In genomic region chr9:130051855-130052254, GRCh38 we compare ENCODE assay signal across 12 cellular contexts. TPM values are rescaled to one million over a fixed set of nuclear protein-coding genes. Genes with fewer than 3 reads are reported as not detected.
A peak's percentile ranks its signal among the peaks of the same experiment; 100 is the strongest.
DNase-seq lines count a peak whose midpoint lies in the region; ATAC-seq and TF ChIP-seq lines count a peak whose summit lies in the region.
"Had no signal": no experiment of that assay in that cellular context is flagged by ENCODE, and none has a peak within 500 bp of the region (broad histone marks: within the 10 kb centered on the region; RNA-seq: fewer than 3 reads in every experiment).

No MANE protein-coding gene starts in this region.

- CTCF ChIA-PET in PC-3 (lab: Charles Lee) = interaction anchor here (0.6 kb wide), 1 partner anchor 79 kb away, joined by 3 read pairs; no protein-coding TSS in a partner anchor

- peak overlapping the region; percentile 55 for H3K4me3 Mint-ChIP-seq in T-helper 1 cell treated with Interleukin-12 subunit alpha and Interleukin-12 subunit beta and Interleukin-4 antibody, amounts not matched to agents 30 μg/mL and 1 μg/mL, for 36 hours

- H3K9ac ChIP-seq in PC-3 (ENCODE audit: low read length) (no peak overlapping the region), smooth muscle cell (ENCODE audit: low read depth) (no peak overlapping the region)

- intact Hi-C loops in PC-3 (cut with micrococcal nuclease) = no loop called here

- H3K4me2 ChIP-seq in PC-3 (ENCODE audit: low read length) = peak overlapping the region; percentile 95
- peak overlapping the region; percentile 94 for H3K4me2 ChIP-seq in smooth muscle cell

- H3K4me3 ChIP-seq in PC-3 (ENCODE audit: low read length) (peak overlapping the region; percentile 95; the same call in 1 of the 2 replicates), smooth muscle cell (no peak overlapping the region)

- H3K27ac Mint-ChIP-seq in T-helper 1 cell treated with Interleukin-12 subunit alpha and Interleukin-12 subunit beta and Interleukin-4 antibody, amounts not matched to agents 30 μg/mL and 1 μg/mL, for 36 hours = peak overlapping the region; percentile 58

- H4K20me1 ChIP-seq in PC-3 (ENCODE audit: low read length) = no peaks in the 10 kb centered on the region
- peaks cover 5% of the 10 kb centered on the region for H4K20me1 ChIP-seq in smooth muscle cell (ENCODE audit: low read depth)

- H3K9me2 ChIP-seq in PC-3 (replicated peaks; ENCODE audit: low read length) = no peaks in the 10 kb centered on the region

- H3K9me3 ChIP-seq in PC-3 (ENCODE audit: low read length) (no peaks in the 10 kb centered on the region), smooth muscle cell (replicated peaks; ENCODE audit: low read depth) (no peaks in the 10 kb centered on the region)

- H3K27me3 Mint-ChIP-seq in T-helper 1 cell treated with Interleukin-12 subunit alpha and Interleukin-12 subunit beta and Interleukin-4 antibody, amounts not matched to agents 30 μg/mL and 1 μg/mL, for 36 hours (ENCODE audit: low read depth) = no peaks in the 10 kb centered on the region

- H3K27ac ChIP-seq in PC-3 (ENCODE audit: low read length) = peak overlapping the region; percentile 49
- H3K27ac ChIP-seq in epithelial cell of prostate = peak overlapping the region; percentile 75
- peak overlapping the region; percentile 88 for H3K27ac ChIP-seq in smooth muscle cell (ENCODE audit: low read depth)

- BruUV-seq in PC-3 (replicated peaks; lab: Mats Ljungman, UMichigan) = no TSS peak

- H3K4me1 Mint-ChIP-seq in T-helper 1 cell treated with Interleukin-12 subunit alpha and Interleukin-12 subunit beta and Interleukin-4 antibody, amounts not matched to agents 30 μg/mL and 1 μg/mL, for 36 hours (ENCODE audit: low read depth) = peaks cover 9% of the 10 kb centered on the region

- H2AFZ ChIP-seq in PC-3 (ENCODE audit: low read length) (no peak overlapping the region), smooth muscle cell (ENCODE audit: low read depth) (no peak overlapping the region)

- peaks cover 48% of the 10 kb centered on the region for H3K79me2 ChIP-seq in PC-3 (ENCODE audit: low read length)
- H3K79me2 ChIP-seq in smooth muscle cell (ENCODE audit: low read depth) = peaks cover 49% of the 10 kb centered on the region

- peaks cover 5% of the 10 kb centered on the region for H3K36me3 Mint-ChIP-seq in T-helper 1 cell treated with Interleukin-12 subunit alpha and Interleukin-12 subunit beta and Interleukin-4 antibody, amounts not matched to agents 30 μg/mL and 1 μg/mL, for 36 hours (ENCODE audit: low read depth)

- peak; percentile 37; the same call in 1 of the 2 replicates for ATAC-seq in PC-3
- no peak for ATAC-seq in HG02623 (IDR thresholded peaks at IDR 0.05; ENCODE audit: unreplicated experiment)
- no peak for ATAC-seq in left lobe of liver

- H3K9me3 Mint-ChIP-seq in T-helper 1 cell treated with Interleukin-12 subunit alpha and Interleukin-12 subunit beta and Interleukin-4 antibody, amounts not matched to agents 30 μg/mL and 1 μg/mL, for 36 hours = no peaks in the 10 kb centered on the region

- TF ChIP-seq CTCF in PC-3 (conservative IDR thresholded peaks at IDR 0.05; ENCODE audit: low read depth, low read length) (no peak), smooth muscle cell (IDR thresholded peaks at IDR 0.05; ENCODE audit: borderline replicate concordance, insufficient read depth, poor library complexity, severe bottlenecking) (no peak)

- no peaks in the 10 kb centered on the region for H3K36me3 ChIP-seq in PC-3 (ENCODE audit: low read depth, low read length)
- H3K36me3 ChIP-seq in smooth muscle cell (ENCODE audit: low read depth) = no peaks in the 10 kb centered on the region

- H3K27me3 ChIP-seq in PC-3 (ENCODE audit: low read length) (no peaks in the 10 kb centered on the region), smooth muscle cell (ENCODE audit: low read depth) (no peaks in the 10 kb centered on the region)

- no peak for DNase-seq in T-helper 1 cell
- DNase-seq in PC-3 = peak; percentile 83
- peak; percentile 60 for DNase-seq in epithelial cell of prostate (ENCODE audit: low read depth, low spot score)
- no peak for DNase-seq in smooth muscle cell (lab: John Stamatoyannopoulos, UW; ENCODE audit: unreplicated experiment)
- DNase-seq in HCEC 1CT = no peak
- no peak for DNase-seq in left lobe of liver (ENCODE audit: low spot score)
- DNase-seq: activated CD8-positive, alpha-beta memory T cell treated with anti-CD3 and anti-CD28 coated beads, Interleukin-2, amount 50 U/mL, for 4 hours; effector CD4-positive, alpha-beta T cell; NCI-H187; SHP77 had no signal

- H3K4me1 ChIP-seq in PC-3 (ENCODE audit: insufficient read depth, low read length) = peaks cover 23% of the 10 kb centered on the region
- H3K4me1 ChIP-seq in smooth muscle cell (ENCODE audit: low read depth) = peaks cover 17% of the 10 kb centered on the region

- H3F3A ChIP-seq in PC-3 (ENCODE audit: low read length, unreplicated experiment) (no peaks in the 10 kb centered on the region), smooth muscle cell (ENCODE audit: low read depth) (peaks cover 13% of the 10 kb centered on the region)

- POLR2A ChIA-PET in PC-3 (lab: Charles Lee; ENCODE audit: unreplicated experiment) = interaction anchor here (0.6 kb wide), 2 partner anchors 28 to 83 kb away, joined by 3 to 4 read pairs; no protein-coding TSS in a partner anchor

RNA-seq across cellular contexts. Expression of gene GPR107, which starts 1.9 kb away (rescaled TPM):
- total RNA-seq in PC-3 (2014; rRNA removed) = 11.4 and 15.4 TPM in 2 replicates
- total RNA-seq in smooth muscle cell = 42.7 and 42.9 TPM in 2 replicates
- 16.2 and 19.1 TPM in 2 replicates for polyA plus RNA-seq in smooth muscle cell
- 14.1 TPM for total RNA-seq in left lobe of liver

RNA-seq across cellular contexts. Expression of gene FNBP1, which starts 8.9 kb away (rescaled TPM):
- 30.8 and 39.6 TPM in 2 replicates for total RNA-seq in PC-3 (2014; rRNA removed)
- total RNA-seq in smooth muscle cell = 17.2 and 23.8 TPM in 2 replicates
- 17.1 and 25.4 TPM in 2 replicates for polyA plus RNA-seq in smooth muscle cell
- 12.7 TPM for total RNA-seq in left lobe of liver

Comparison
In these comparisons a context has a peak if more than half of its experiments do, and no peak if none do; other contexts are left out.
1. DNase-seq: peak in PC-3 (single experiment) and epithelial cell of prostate (single experiment); none in T-helper 1 cell (0 of 5), smooth muscle cell (single experiment), HCEC 1CT (single experiment) and left lobe of liver (single experiment).
2. Peak in every context shown above with its lines, with median percentiles within 50 percentile points of each other: H3K27ac ChIP-seq.